Comparison of ENCODE assay signal across 20 cellular contexts in genomic region chr15:91227062-91227461, GRCh38.
"Had no signal": no experiment of that assay in that cellular context is flagged by ENCODE, and none has a peak within 500 bp of the region (broad histone marks: within the 10 kb centered on the region; RNA-seq: fewer than 3 reads in every experiment).

No MANE protein-coding gene starts in this region.

- ATAC-seq: heart left ventricle; left lobe of liver; mucosa of descending colon; naive thymus-derived CD8-positive, alpha-beta T cell; sciatic nerve; stimulated activated memory B cell treated with anti-CD40 and anti-IgM and Interleukin-4, amounts not matched to agents 10 μg/mL and 1 μg/mL and 100 μg/mL, for 72 hours had no signal

- H3K36me3 ChIP-seq: heart left ventricle, spleen, tibial artery, upper lobe of left lung, uterus had no signal

- H3K4me3 ChIP-seq: dorsolateral prefrontal cortex, heart left ventricle, mucosa of descending colon, spleen, tibial artery, upper lobe of left lung, uterus had no signal

- DNase-seq: dorsolateral prefrontal cortex; effector CD8-positive, alpha-beta T cell; foreskin melanocyte; heart left ventricle; hippocampal formation; mammary epithelial cell; mucosa of descending colon; naive thymus-derived CD8-positive, alpha-beta T cell; posterior cingulate gyrus; spleen; stimulated activated CD4-positive, alpha-beta T cell treated with anti-CD3 and anti-CD28 coated beads, Interleukin-15, amount 100 ng/mL, for 24 hours; stimulated activated CD4-positive, alpha-beta T cell treated with anti-CD3 and anti-CD28 coated beads, Interleukin-1b, Interleukin-23, amount 100 ng/mL, for 48 hours; stimulated activated CD4-positive, alpha-beta T cell treated with anti-CD3 and anti-CD28 coated beads, Interleukin-4, amount 100 ng/mL, for 24 hours; tibial artery; upper lobe of left lung; uterus had no signal

- H3K27me3 ChIP-seq: upper lobe of left lung, uterus had no signal

- FAIRE-seq: islet of Langerhans had no signal
